In genomic region chr11:59142530-59143507, GRCh38 we compare ENCODE assay signal across 1 cellular context.
TF ChIP-seq lines count a peak whose summit lies in the region.

Gene FAM111A (plus strand): TSS chr11:59142856. CDS start chr11:59148873, 6,017 bp downstream.

TF ChIP-seq in HEK293, 187 proteins besides CTCF, POLR2A, EP300 and RAD21 (continued from another document and continues in another):
- TF ChIP-seq ZNF518A (tag by site-specific recombination; conservative IDR thresholded peaks at IDR 0.05; ENCODE audit: low read depth) (no peak), ZNF513 (tag by site-specific recombination; IDR thresholded peaks at IDR 0.05) (no peak), ZNF18 (tag by site-specific recombination; IDR thresholded peaks at IDR 0.05) (no peak), KLF16 (tag by site-specific recombination; IDR thresholded peaks at IDR 0.05) (no peak), ZNF514 (tag by site-specific recombination; IDR thresholded peaks at IDR 0.05) (no peak), GFI1B (tag by site-specific recombination; IDR thresholded peaks at IDR 0.05) (no peak), ZNF792 (tag by site-specific recombination; IDR thresholded peaks at IDR 0.05) (no peak), ZNF621 (tag by site-specific recombination; IDR thresholded peaks at IDR 0.05) (no peak), ZNF398 (tag by site-specific recombination; IDR thresholded peaks at IDR 0.05) (peak; percentile 37; the same call in 1 of the 2 replicates), ZNF391 (tag by site-specific recombination; IDR thresholded peaks at IDR 0.05; ENCODE audit: borderline replicate concordance, low read depth) (no peak), SCRT1 (tag by site-specific recombination; IDR thresholded peaks at IDR 0.05; ENCODE audit: borderline replicate concordance) (peak; percentile 93), ZNF132 (tag by site-specific recombination; IDR thresholded peaks at IDR 0.05; ENCODE audit: borderline replicate concordance) (no peak), GLIS2 (tag by site-specific recombination; IDR thresholded peaks at IDR 0.05) (0 out of 2 replicates have a peak, but pooled peaks have one; percentile 48), ZNF837 (tag by site-specific recombination; IDR thresholded peaks at IDR 0.05) (no peak), ZNF571 (tag by site-specific recombination; IDR thresholded peaks at IDR 0.05) (no peak), ZNF658 (tag by site-specific recombination; IDR thresholded peaks at IDR 0.05) (no peak), IKZF3 (tag by site-specific recombination; IDR thresholded peaks at IDR 0.05) (no peak), OSR2 (tag by site-specific recombination; IDR thresholded peaks at IDR 0.05) (no peak), ZNF394 (tag by site-specific recombination; IDR thresholded peaks at IDR 0.05; ENCODE audit: borderline replicate concordance) (peak; percentile 33; the same call in 1 of the 2 replicates), ZNF639 (tag by site-specific recombination; IDR thresholded peaks at IDR 0.05) (no peak), ZXDB (tag by site-specific recombination; IDR thresholded peaks at IDR 0.05) (0 out of 2 replicates have a peak, but pooled peaks have one; percentile 46), ZNF16 (tag by site-specific recombination; IDR thresholded peaks at IDR 0.05; ENCODE audit: low read depth) (no peak), ZNF521 (tag by site-specific recombination; IDR thresholded peaks at IDR 0.05) (no peak), KLF7 (tag by site-specific recombination; IDR thresholded peaks at IDR 0.05; ENCODE audit: borderline replicate concordance) (no peak), ELK4 (IDR thresholded peaks at IDR 0.05; ENCODE audit: borderline replicate concordance, low read depth, low read length) (no peak), ZNF548 (tag by site-specific recombination; IDR thresholded peaks at IDR 0.05) (no peak), ZBTB49 (tag by site-specific recombination; IDR thresholded peaks at IDR 0.05; ENCODE audit: low read depth) (no peak), ZEB2 (tag by site-specific recombination; IDR thresholded peaks at IDR 0.05) (0 out of 2 replicates have a peak, but pooled peaks have one; percentile 47), ZNF169 (tag by site-specific recombination; IDR thresholded peaks at IDR 0.05) (no peak), ZNF221 (tag by site-specific recombination; IDR thresholded peaks at IDR 0.05; ENCODE audit: borderline replicate concordance) (no peak), ZBTB26 (tag by site-specific recombination; optimal IDR thresholded peaks at IDR 0.05) (peak; percentile 67), ZNF529 (tag by site-specific recombination; IDR thresholded peaks at IDR 0.05; ENCODE audit: insufficient replicate concordance) (no peak), PBX3 (CRISPR knock-in tag; IDR thresholded peaks at IDR 0.05) (no peak), WT1 (tag by site-specific recombination; IDR thresholded peaks at IDR 0.05) (no peak), ZBTB10 (tag by site-specific recombination; IDR thresholded peaks at IDR 0.05) (peak; percentile 66; the same call in 1 of the 2 replicates), ZNF600 (tag by site-specific recombination; IDR thresholded peaks at IDR 0.05) (peak; percentile 73), RBAK (tag by site-specific recombination; IDR thresholded peaks at IDR 0.05) (no peak), ZNF266 (tag by site-specific recombination; IDR thresholded peaks at IDR 0.05; ENCODE audit: low read depth) (no peak), ZBTB17 (tag by site-specific recombination; IDR thresholded peaks at IDR 0.05) (peak; percentile 49), ZNF302 (tag by site-specific recombination; IDR thresholded peaks at IDR 0.05; ENCODE audit: low read depth) (no peak), ZNF202 (tag by site-specific recombination; IDR thresholded peaks at IDR 0.05; ENCODE audit: borderline replicate concordance) (no peak)
